23 cellular contexts compared by ENCODE assay signal in genomic region chr9:32487981-32488380, GRCh38. TPM values are rescaled to one million over a fixed set of nuclear protein-coding genes. Genes with fewer than 3 reads are reported as not detected.
DNase-seq lines count a peak whose midpoint lies in the region; ATAC-seq and TF ChIP-seq lines count a peak whose summit lies in the region.
"Had no signal": no experiment of that assay in that cellular context is flagged by ENCODE, and none has a peak within 500 bp of the region (broad histone marks: within the 10 kb centered on the region; RNA-seq: fewer than 3 reads in every experiment).

No MANE protein-coding gene starts in this region.

- no peak overlapping the region for H2AFZ ChIP-seq in SK-N-SH (ENCODE audit: low read depth)
- H2AFZ ChIP-seq: GM23248 had no signal

- no peak for DNase-seq in SK-N-SH
- peak; percentile 57 for DNase-seq in astrocyte of the spinal cord (ENCODE audit: low read depth, low spot score)
- DNase-seq in fibroblast of the aortic adventitia (ENCODE audit: low read depth): peak; percentile 49
- no peak for DNase-seq in NCI-H1436 treated with DMSO at 0.1 percent for 48 hours (lab: John Stamatoyannopoulos, UW)
- DNase-seq: 8988T; activated CD4-positive, CD25-positive, alpha-beta regulatory T cell; activated CD8-positive, alpha-beta T cell treated with anti-CD3 and anti-CD28 coated beads for 36 hours; activated naive CD4-positive, alpha-beta T cell treated with Interleukin-2 at 50 U/mL for 16 hours; activated T-cell treated with anti-CD3 and anti-CD28 coated beads, Interleukin-2, amount 50 U/mL, for 24 hours; body of pancreas; C1 segment of cervical spinal cord; GM23248; naive thymus-derived CD4-positive, alpha-beta T cell; NCI-H1105; NCI-H524; ovary; stimulated activated CD4-positive, alpha-beta T cell treated with anti-CD3 and anti-CD28 coated beads, Interleukin-15, amount 100 ng/mL, for 24 hours; substantia nigra had no signal

- H4K20me1 ChIP-seq in SK-N-SH (ENCODE audit: insufficient read depth): no peaks in the 10 kb centered on the region

- no peak overlapping the region for H3K4me2 ChIP-seq in SK-N-SH

- WGBS in SK-N-SH (ENCODE audit: low lambda C conversion rate): 39% methylated on average over 3 of the region's 3 CpGs

- no peaks in the 10 kb centered on the region for H3K9me3 ChIP-seq in SK-N-SH
- H3K9me3 ChIP-seq: body of pancreas, ovary, right atrium auricular region had no signal

- no peaks in the 10 kb centered on the region for H3K9me2 ChIP-seq in SK-N-SH

- TF ChIP-seq RAD21 in SK-N-SH (IDR thresholded peaks at IDR 0.05; ENCODE audit: low read length): no peak

- H3F3A ChIP-seq in SK-N-SH (replicated peaks; ENCODE audit: insufficient read depth): peaks cover 9% of the 10 kb centered on the region

- no peaks in the 10 kb centered on the region for H3K27me3 ChIP-seq in SK-N-SH (ENCODE audit: insufficient read depth)
- H3K27me3 ChIP-seq: body of pancreas, ovary, right atrium auricular region had no signal

- TF ChIP-seq EP300 in SK-N-SH (IDR thresholded peaks at IDR 0.05; ENCODE audit: borderline replicate concordance in 1 of 2, low read depth in 1 of 2, low read length in 1 of 2): 0 out of 4 replicates have a peak, but pooled peaks of 1 of the 2 experiments have one; percentile 29

- H3K79me2 ChIP-seq in SK-N-SH (ENCODE audit: insufficient read depth): no peaks in the 10 kb centered on the region

- CTCF ChIA-PET in SK-N-SH (lab: Yijun Ruan, JAX): interaction anchor here (1.0 to 1.7 kb wide), 2 partner anchors 94 to 109 kb away, joined by 3 to 7 read pairs; no protein-coding TSS in a partner anchor

- no peak overlapping the region for H3K4me3 ChIP-seq in SK-N-SH (ENCODE audit: low read depth in 2 of 2, low read length in 1 of 2)
- H3K4me3 ChIP-seq in astrocyte of the spinal cord (ENCODE audit: low read depth, low read length): no peak overlapping the region
- H3K4me3 ChIP-seq in fibroblast of the aortic adventitia (ENCODE audit: low read depth, low read length): no peak overlapping the region
- H3K4me3 ChIP-seq: body of pancreas, GM23248, ovary, right atrium auricular region had no signal

- peak overlapping the region in 1 of 2 experiments; percentile 52; a peak in 1 of 4 replicates for H3K27ac ChIP-seq in SK-N-SH (ENCODE audit: low read depth in 2 of 2, low read length in 1 of 2)
- H3K27ac ChIP-seq: body of pancreas, GM23248, ovary, right atrium auricular region had no signal

- TF ChIP-seq CTCF in SK-N-SH (IDR thresholded peaks at IDR 0.05) (no peak), astrocyte of the spinal cord (IDR thresholded peaks at IDR 0.05; ENCODE audit: low read depth, low read length) (no peak), fibroblast of the aortic adventitia (IDR thresholded peaks at IDR 0.05; ENCODE audit: insufficient read depth, low read length) (no peak)

- ATAC-seq in SK-N-SH treated with all-trans-retinoic acid at 6 μM for 48 hours (no peak), GM21515 (IDR thresholded peaks at IDR 0.05; ENCODE audit: unreplicated experiment) (no peak), GM21447 (IDR thresholded peaks at IDR 0.05; ENCODE audit: unreplicated experiment) (no peak), GM18873 (IDR thresholded peaks at IDR 0.05; ENCODE audit: low FRiP score, unreplicated experiment) (no peak)
- ATAC-seq: activated CD8-positive, alpha-beta T cell treated with anti-CD3 and anti-CD28 coated beads for 36 hours; body of pancreas; naive thymus-derived CD4-positive, alpha-beta T cell had no signal

- no peak overlapping the region for H3K9ac ChIP-seq in SK-N-SH
- H3K9ac ChIP-seq: GM23248 had no signal

- POLR2A ChIA-PET in SK-N-SH (lab: Yijun Ruan, JAX): no interaction called here

- peaks cover 18 to 28% of the 10 kb centered on the region in 2 experiments for H3K36me3 ChIP-seq in SK-N-SH (replicated peaks in 1 of 2; ENCODE audit: control insufficient read depth in 1 of 2, insufficient read depth in 2 of 2, low read length in 1 of 2)
- H3K36me3 ChIP-seq: ovary had no signal

- in situ Hi-C loops in astrocyte of the spinal cord (cut with HindIII; ENCODE audit: low sequenced_read_pairs): no loop called here

- peaks cover 0 to 17% of the 10 kb centered on the region in 2 experiments; a peak in 1 of 4 replicates for H3K4me1 ChIP-seq in SK-N-SH (ENCODE audit: control insufficient read depth in 1 of 2, insufficient read depth in 2 of 2, low read depth in 1 of 2, low read length in 1 of 2)
- H3K4me1 ChIP-seq: body of pancreas, right atrium auricular region had no signal

TF ChIP-seq in SK-N-SH, 30 proteins besides CTCF, POLR2A, EP300 and RAD21:
- TF ChIP-seq RFX5 (IDR thresholded peaks at IDR 0.05; ENCODE audit: low read length): no peak
- peak; percentile 50; the same call in 1 of the 2 replicates for TF ChIP-seq TCF12 (IDR thresholded peaks at IDR 0.05)
- peak; percentile 36; the same call in 1 of the 2 replicates for TF ChIP-seq TEAD4 (IDR thresholded peaks at IDR 0.05; ENCODE audit: borderline replicate concordance, insufficient read depth)
TF ChIP-seq in SK-N-SH: peak in this region for 2.

TF ChIP-seq in SK-N-SH treated with all-trans-retinoic acid at 6 μM for 48 hours, 23 proteins besides CTCF, POLR2A, EP300 and RAD21:
- TF ChIP-seq ZNF70 (CRISPR knock-in tag; IDR thresholded peaks at IDR 0.05) (no peak), ZNF565 (CRISPR knock-in tag; conservative IDR thresholded peaks at IDR 0.05; ENCODE audit: low read depth) (no peak), POU6F1 (CRISPR knock-in tag; IDR thresholded peaks at IDR 0.05; ENCODE audit: borderline replicate concordance, low read depth) (no peak), ZNF8 (CRISPR knock-in tag; IDR thresholded peaks at IDR 0.05) (no peak)

RNA-seq across cellular contexts. Expression of gene RIGI, which starts 38.0 kb away (rescaled TPM):
- polyA plus RNA-seq in SK-N-SH (2012; rRNA removed): 1.5 and 2.5 TPM in 2 replicates
- polyA plus RNA-seq in SK-N-SH (2012; cell fraction: cytosol; rRNA removed): 2.2 and 2.5 TPM in 2 replicates
- polyA plus RNA-seq in SK-N-SH (2012; cell fraction: nucleus; rRNA removed): 1.9 and 3.9 TPM in 2 replicates
- 10.2 and 13.9 TPM in 2 replicates for total RNA-seq in fibroblast of the aortic adventitia (ENCODE audit: low replicate concordance)

Comparison
In these comparisons a context has a peak if more than half of its experiments do, and no peak if none do; other contexts are left out.
1. DNase-seq: peak in astrocyte of the spinal cord (single experiment) and fibroblast of the aortic adventitia (single experiment); none in SK-N-SH (single experiment) and NCI-H1436 treated with DMSO at 0.1 percent for 48 hours (single experiment).